7 cellular contexts compared by ENCODE assay signal in the genomic region with DNA sequence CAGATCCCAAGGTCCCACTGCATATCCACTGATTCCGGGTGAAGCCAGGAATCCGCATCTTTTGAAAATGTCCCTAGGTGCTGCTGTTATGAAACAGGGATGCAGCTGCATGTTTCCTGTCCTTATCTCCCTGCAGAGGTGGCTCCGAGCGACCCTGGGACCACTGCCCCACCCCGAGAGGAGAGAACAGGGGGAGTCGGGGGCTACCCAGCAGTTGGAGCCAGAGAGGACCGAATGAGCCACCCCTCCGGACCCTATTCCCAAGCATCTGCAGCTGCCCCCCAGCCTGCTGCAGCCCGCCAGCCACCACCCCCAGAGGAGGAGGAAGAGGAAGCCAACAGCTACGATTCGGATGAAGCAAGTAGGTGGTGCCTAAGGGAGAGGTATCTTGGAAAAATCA. TPM values are rescaled to one million over a fixed set of nuclear protein-coding genes. Genes with fewer than 3 reads are reported as not detected.
"Had no signal": no experiment of that assay in that cellular context is flagged by ENCODE, and none has a peak within 500 bp of the region (broad histone marks: within the 10 kb centered on the region; RNA-seq: fewer than 3 reads in every experiment).

No MANE protein-coding gene starts in this region.

- H3K4me3 Mint-ChIP-seq: H9, IgD-negative memory B cell had no signal

- H3K36me3 Mint-ChIP-seq: IgD-negative memory B cell had no signal

- H2AFZ ChIP-seq: GM23248 had no signal

- H3K4me1 Mint-ChIP-seq: IgD-negative memory B cell had no signal

- H3K27ac Mint-ChIP-seq: H9, IgD-negative memory B cell had no signal

- DNase-seq: GM23248, H9, HCEC 1CT, KBM-7 had no signal

- FAIRE-seq: HepG2 had no signal

- H3K27ac ChIP-seq: GM23248, HL-60 had no signal

- H3K4me3 ChIP-seq: GM23248 had no signal

- ATAC-seq: HepG2 had no signal

- H3K9me3 Mint-ChIP-seq: H9 had no signal

- H3K9ac ChIP-seq: GM23248 had no signal

RNA-seq across cellular contexts. Expression of a gene that starts 30.3 kb away (rescaled TPM):
- total RNA-seq: GM23248, H9 had no signal
